15 cellular contexts compared by ENCODE assay signal in genomic region chr6:46368137-46368536, GRCh38.
DNase-seq lines count a peak whose midpoint lies in the region; ATAC-seq and TF ChIP-seq lines count a peak whose summit lies in the region.
"Had no signal": no experiment of that assay in that cellular context is flagged by ENCODE, and none has a peak within 500 bp of the region (broad histone marks: within the 10 kb centered on the region; RNA-seq: fewer than 3 reads in every experiment).

No MANE protein-coding gene starts in this region.

- H3K27ac ChIP-seq in right atrium auricular region: no peak overlapping the region

- no peaks in the 10 kb centered on the region for H3K36me3 ChIP-seq in right atrium auricular region

- ATAC-seq in Right ventricle myocardium superior (ENCODE audit: poor library complexity) (peak; percentile 51), GM18519 (IDR thresholded peaks at IDR 0.05; ENCODE audit: low FRiP score, unreplicated experiment) (no peak), HG02588 (IDR thresholded peaks at IDR 0.05; ENCODE audit: unreplicated experiment) (no peak)
- ATAC-seq: Right ventricle myocardium inferior had no signal

- DNase-seq in Right ventricle myocardium superior (no peak), right atrium auricular region (ENCODE audit: low spot score) (no peak), NCI-H2081 treated with DMSO at 0.1 percent for 48 hours (lab: John Stamatoyannopoulos, UW) (peak; percentile 28), NCI-H69 (lab: John Stamatoyannopoulos, UW) (peak; percentile 93), NOMO-1 treated with DMSO at 0.1 percent for 48 hours (lab: John Stamatoyannopoulos, UW; ENCODE audit: unreplicated experiment) (no peak)
- DNase-seq: CD4-positive, CD25-positive, alpha-beta regulatory T cell; H7; Kasumi-1; NCI-H2029 treated with DMSO at 0.1 percent for 48 hours; NCI-H446; NCI-H774; OCI-M1 had no signal

- no peaks in the 10 kb centered on the region for H3K27me3 ChIP-seq in right atrium auricular region

- H3K4me3 ChIP-seq in right atrium auricular region: no peak overlapping the region

- intact Hi-C loops in Right ventricle myocardium superior (cut with DNase I): no loop called here

- no peaks in the 10 kb centered on the region for H3K9me3 ChIP-seq in right atrium auricular region

- no peak for TF ChIP-seq CTCF in right atrium auricular region (IDR thresholded peaks at IDR 0.05)

- H3K4me1 ChIP-seq in right atrium auricular region: peaks cover 0 to 14% of the 10 kb centered on the region in 2 donors

Comparison
In these comparisons a context has a peak if more than half of its experiments do, and no peak if none do; other contexts are left out.
1. DNase-seq: peak in NCI-H2081 treated with DMSO at 0.1 percent for 48 hours (single experiment) and NCI-H69 (single experiment); none in Right ventricle myocardium superior (single experiment), right atrium auricular region (single experiment) and NOMO-1 treated with DMSO at 0.1 percent for 48 hours (single experiment).